In the genomic region with DNA sequence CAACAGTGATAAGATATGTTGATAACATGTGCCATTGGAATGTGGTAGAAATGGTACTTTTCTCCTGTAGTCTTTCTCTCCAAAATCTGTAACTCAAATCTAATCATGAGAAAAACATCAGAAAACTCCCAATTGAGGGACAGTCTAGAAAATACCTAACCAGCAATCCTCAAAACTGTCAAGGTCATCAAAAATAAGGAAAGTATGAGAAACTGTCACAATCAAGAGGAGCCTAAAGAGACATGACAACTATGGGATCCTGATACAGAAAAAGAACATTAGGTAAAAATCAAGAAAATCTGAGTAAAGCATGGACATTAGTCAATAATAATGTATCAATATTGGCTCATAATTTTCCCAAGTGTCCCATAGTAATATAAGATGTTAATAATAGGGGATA, we compare ENCODE assay signal across 8 cellular contexts.
"Had no signal": no experiment of that assay in that cellular context is flagged by ENCODE, and none has a peak within 500 bp of the region (broad histone marks: within the 10 kb centered on the region; RNA-seq: fewer than 3 reads in every experiment).

No MANE protein-coding gene starts in this region.

- H3K27ac ChIP-seq: KMS-11 had no signal

- H3K4me2 ChIP-seq: GM23338, KMS-11 had no signal

- DNase-seq: H9, HCEC 1CT, KBM-7 had no signal

- H3K4me3 ChIP-seq: GM23338 had no signal

- H2AFZ ChIP-seq: GM23338 had no signal

- FAIRE-seq: H1, H54, HTR-8/SVneo had no signal

- H3K9ac ChIP-seq: KMS-11 had no signal

- ATAC-seq: GM23338 had no signal
